8 cellular contexts compared by ENCODE assay signal in genomic region chr12:57620936-57621496, GRCh38. TPM values are rescaled to one million over a fixed set of nuclear protein-coding genes. Genes with fewer than 3 reads are reported as not detected.
DNase-seq lines count a peak whose midpoint lies in the region; ATAC-seq and TF ChIP-seq lines count a peak whose summit lies in the region.

No MANE protein-coding gene starts in this region.

- no peak for ATAC-seq in GM19395 (IDR thresholded peaks at IDR 0.05; ENCODE audit: unreplicated experiment)

- H3K36me3 Mint-ChIP-seq in activated naive CD4-positive, alpha-beta T cell treated with anti-CD3 and anti-CD28 coated beads for 36 hours (ENCODE audit: low read depth): no peaks in the 10 kb centered on the region

- no peak overlapping the region for H3K27ac Mint-ChIP-seq in activated naive CD4-positive, alpha-beta T cell treated with anti-CD3 and anti-CD28 coated beads for 36 hours

- H3K36me3 ChIP-seq in skeletal muscle tissue (ENCODE audit: control insufficient read depth in 3 of 3, insufficient read depth in 3 of 3, low read length in 3 of 3): peaks cover 0 to 4% (median 2%) of the 10 kb centered on the region in 3 donors

- H3K9me3 Mint-ChIP-seq in activated naive CD4-positive, alpha-beta T cell treated with anti-CD3 and anti-CD28 coated beads for 36 hours: no peaks in the 10 kb centered on the region

- intact Hi-C loops in activated naive CD4-positive, alpha-beta T cell treated with anti-CD3 and anti-CD28 coated beads for 36 hours (cut with micrococcal nuclease): loop anchor here (1.0 to 2.0 kb wide), 5 partner anchors 12 to 162 kb away; partner anchors contain the start of genes B4GALNT1, GLI1 and PIP4K2C

- peaks cover 75 to 82% (median 79%) of the 10 kb centered on the region in 3 donors for H3K27me3 ChIP-seq in skeletal muscle tissue (ENCODE audit: control insufficient read depth in 3 of 3, insufficient read depth in 3 of 3, low read length in 3 of 3)

- TF ChIP-seq CTCF in HFF-Myc (IDR thresholded peaks at IDR 0.05; ENCODE audit: low read depth, low read length, missing control alignments): no peak

- H3K9ac ChIP-seq in skeletal muscle tissue (ENCODE audit: low read depth in 1 of 3, low read length in 3 of 3): peak overlapping the region in 2 of 3 donors; percentile 35 to 42

- no peaks in the 10 kb centered on the region for H3K9me3 ChIP-seq in skeletal muscle tissue (ENCODE audit: control insufficient read depth in 3 of 3, low read length in 3 of 3)

- peak overlapping the region; percentile 71 for H3K4me3 Mint-ChIP-seq in activated naive CD4-positive, alpha-beta T cell treated with anti-CD3 and anti-CD28 coated beads for 36 hours

- peaks cover 27% of the 10 kb centered on the region for H3K4me1 Mint-ChIP-seq in activated naive CD4-positive, alpha-beta T cell treated with anti-CD3 and anti-CD28 coated beads for 36 hours (ENCODE audit: low read depth)

- H3K4me1 ChIP-seq in skeletal muscle tissue (ENCODE audit: control insufficient read depth in 3 of 3, insufficient read depth in 3 of 3, low read length in 3 of 3): peaks cover 14 to 20% (median 16%) of the 10 kb centered on the region in 3 donors

- peaks cover 83% of the 10 kb centered on the region for H3K27me3 Mint-ChIP-seq in activated naive CD4-positive, alpha-beta T cell treated with anti-CD3 and anti-CD28 coated beads for 36 hours (ENCODE audit: low read depth)

- CTCF ChIA-PET in activated naive CD4-positive, alpha-beta T cell treated with anti-CD3 and anti-CD28 coated beads for 36 hours (lab: Charles Lee): interaction anchor here (0.7 to 4.2 kb wide), 16 partner anchors 9 to 162 kb away, joined by 3 to 101 read pairs (median 4); partner anchors contain the start of genes ARHGEF25, B4GALNT1, DTX3 and GLI1

- no peak overlapping the region for H3K27ac ChIP-seq in skeletal muscle tissue (ENCODE audit: low read depth, low read length)

- DNase-seq in HFF-Myc (ENCODE audit: extremely low read depth, low read depth) (no peak), hepatic stellate cell (ENCODE audit: low spot score) (peak; percentile 42), cerebellum (ENCODE audit: low spot score) (no peak), kidney glomerular epithelial cell (lab: John Stamatoyannopoulos, UW) (no peak)
- no peak for DNase-seq in activated naive CD4-positive, alpha-beta T cell treated with anti-CD3 and anti-CD28 coated beads for 36 hours
- DNase-seq in stimulated activated CD4-positive, alpha-beta T cell treated with anti-CD3 and anti-CD28 coated beads, Interleukin-12 subunit alpha, Interleukin-12 subunit beta, amount 100 ng/mL, for 4 hours: no peak

- H3K4me3 ChIP-seq in HFF-Myc (replicated peaks; ENCODE audit: low read depth, low read length) (peak overlapping the region; percentile 29), skeletal muscle tissue (ENCODE audit: low read length in 3 of 3) (peak overlapping the region; percentile 62 to 71 (median 64))

RNA-seq across cellular contexts. Expression of gene ARHGEF25, which starts 9.8 kb away (rescaled TPM):
- 1 to 10 TPM; 1.4 to 1.5 TPM for total RNA-seq in activated naive CD4-positive, alpha-beta T cell treated with anti-CD3 and anti-CD28 coated beads for 36 hours
- total RNA-seq in skeletal muscle tissue (23.0 TPM), cerebellum (25.7 TPM)

RNA-seq across cellular contexts. Expression of gene B4GALNT1, which starts 12.0 kb away (rescaled TPM):
- total RNA-seq in activated naive CD4-positive, alpha-beta T cell treated with anti-CD3 and anti-CD28 coated beads for 36 hours: 1 to 10 TPM; 1.4 to 1.8 TPM
- 3.1 TPM for total RNA-seq in skeletal muscle tissue
- total RNA-seq in cerebellum: 36.3 TPM

RNA-seq across cellular contexts. Expression of gene DTX3, which starts 16.4 kb away (rescaled TPM):
- 10 to 100 TPM; 15.8 to 16.2 TPM for total RNA-seq in activated naive CD4-positive, alpha-beta T cell treated with anti-CD3 and anti-CD28 coated beads for 36 hours
- 7.8 TPM for total RNA-seq in skeletal muscle tissue
- total RNA-seq in cerebellum: 49.6 TPM

RNA-seq across cellular contexts. Expression of gene PIP4K2C, which starts 30.0 kb away (rescaled TPM):
- 10 to 100 TPM; 11.8 to 12.7 TPM for total RNA-seq in activated naive CD4-positive, alpha-beta T cell treated with anti-CD3 and anti-CD28 coated beads for 36 hours
- total RNA-seq in skeletal muscle tissue (5.7 TPM), cerebellum (13.6 TPM)
